Comparison of ENCODE assay signal across 26 cellular contexts in genomic region chr18:64083906-64084305, GRCh38.
"Had no signal": no experiment of that assay in that cellular context is flagged by ENCODE, and none has a peak within 500 bp of the region (broad histone marks: within the 10 kb centered on the region; RNA-seq: fewer than 3 reads in every experiment).

No MANE protein-coding gene starts in this region.

- H3K36me3 ChIP-seq: ascending aorta, cardiac muscle cell, colonic mucosa, left lung, lower lobe of right lung, right atrium auricular region, suprapubic skin, tibial artery, upper lobe of right lung had no signal

- H3K27ac ChIP-seq: ascending aorta, cardiac muscle cell, colonic mucosa, epithelial cell of prostate, left lung, lower lobe of right lung, right atrium auricular region, suprapubic skin, tibial artery, upper lobe of right lung, VCaP had no signal

- ATAC-seq: activated CD4-positive, CD25-positive, alpha-beta regulatory T cell treated with anti-CD3 and anti-CD28 coated beads, Interleukin-2, amount 50 U/mL, for 24 hours; left lung; lower lobe of right lung; natural killer cell treated with Interleukin-12 subunit alpha and Interleukin-12 subunit beta and Interleukin-15 and Interleukin-18, amount 100 ng/mL, for 72 hours; stimulated activated naive B cell treated with anti-CD40 and anti-IgM and Interleukin-4, amounts not matched to agents 10 μg/mL and 1 μg/mL and 100 μg/mL, for 72 hours; upper lobe of right lung had no signal

- H3K4me1 ChIP-seq: ascending aorta, colonic mucosa, left lung, lower lobe of right lung, right atrium auricular region, suprapubic skin, tibial artery, upper lobe of right lung had no signal

- H3K4me1 Mint-ChIP-seq: brain; stimulated activated naive B cell treated with anti-CD40 and anti-IgM and Interleukin-4, amounts not matched to agents 10 μg/mL and 1 μg/mL and 100 μg/mL, for 72 hours had no signal

- H3K4me3 ChIP-seq: ascending aorta, cardiac muscle cell, colonic mucosa, left lung, lower lobe of right lung, right atrium auricular region, suprapubic skin, tibial artery, upper lobe of right lung had no signal

- H3K36me3 Mint-ChIP-seq: activated naive CD8-positive, alpha-beta T cell; brain; natural killer cell treated with Interleukin-12 subunit alpha and Interleukin-12 subunit beta and Interleukin-15 and Interleukin-18, amount 100 ng/mL, for 72 hours; stimulated activated naive B cell treated with anti-CD40 and anti-IgM and Interleukin-4, amounts not matched to agents 10 μg/mL and 1 μg/mL and 100 μg/mL, for 72 hours had no signal

- H3K4me3 Mint-ChIP-seq: activated naive CD8-positive, alpha-beta T cell; brain; natural killer cell treated with Interleukin-12 subunit alpha and Interleukin-12 subunit beta and Interleukin-15 and Interleukin-18, amount 100 ng/mL, for 72 hours; stimulated activated naive B cell treated with anti-CD40 and anti-IgM and Interleukin-4, amounts not matched to agents 10 μg/mL and 1 μg/mL and 100 μg/mL, for 72 hours had no signal

- H3K27ac Mint-ChIP-seq: activated naive CD8-positive, alpha-beta T cell; natural killer cell treated with Interleukin-12 subunit alpha and Interleukin-12 subunit beta and Interleukin-15 and Interleukin-18, amount 100 ng/mL, for 72 hours; stimulated activated naive B cell treated with anti-CD40 and anti-IgM and Interleukin-4, amounts not matched to agents 10 μg/mL and 1 μg/mL and 100 μg/mL, for 72 hours had no signal

- H3K27me3 Mint-ChIP-seq: brain had no signal

- DNase-seq: activated CD4-positive, alpha-beta T cell treated with anti-CD3 and anti-CD28 coated beads for 48 hours; activated CD4-positive, alpha-beta T cell treated with anti-CD3 and anti-CD28 coated beads, Interleukin-2, amount 50 U/mL, for 48 hours; activated CD8-positive, alpha-beta memory T cell treated with anti-CD3 and anti-CD28 coated beads for 24 hours; activated effector memory CD4-positive, alpha-beta T cell treated with Interleukin-2 at 50 U/mL for 16 hours; activated naive CD4-positive, alpha-beta T cell treated with Interleukin-2 at 50 U/mL for 16 hours; cerebellar nuclear complex; colonic mucosa; effector CD8-positive, alpha-beta T cell; left lung; lower lobe of right lung; mesenchymal stem cell; stimulated activated CD4-positive, alpha-beta T cell treated with anti-CD3 and anti-CD28 coated beads, Interleukin-15, amount 100 ng/mL, for 24 hours; stimulated activated CD4-positive, alpha-beta T cell treated with anti-CD3 and anti-CD28 coated beads, Interleukin-2, amount 100 ng/mL, for 24 hours; stimulated activated naive B cell treated with anti-CD40 and anti-IgM and Interleukin-4, amounts not matched to agents 10 μg/mL and 1 μg/mL and 100 μg/mL, for 72 hours; tibial artery; upper lobe of right lung had no signal

- H3K27me3 ChIP-seq: ascending aorta, cardiac muscle cell, colonic mucosa, left lung, right atrium auricular region, suprapubic skin, tibial artery, upper lobe of right lung had no signal
